16 cellular contexts compared by ENCODE assay signal in genomic region chr12:4147051-4147481, GRCh38.
DNase-seq lines count a peak whose midpoint lies in the region; ATAC-seq and TF ChIP-seq lines count a peak whose summit lies in the region.
"Had no signal": no experiment of that assay in that cellular context is flagged by ENCODE, and none has a peak within 500 bp of the region (broad histone marks: within the 10 kb centered on the region; RNA-seq: fewer than 3 reads in every experiment).

No MANE protein-coding gene starts in this region.

- H3K4me3 Mint-ChIP-seq in CD4-positive, alpha-beta memory T cell, result peak overlapping the region in 1 of 8 donors; percentile 66
- no peak overlapping the region for H3K4me3 Mint-ChIP-seq in WTC11

- no peak for TF ChIP-seq CTCF in WTC11 (IDR thresholded peaks at IDR 0.05)
- no peak for TF ChIP-seq CTCF in esophagus muscularis mucosa (IDR thresholded peaks at IDR 0.05)

- WGBS in esophagus muscularis mucosa, result 70% methylated on average over 7 of the region's 7 CpGs

- intact Hi-C loops in CD4-positive, alpha-beta memory T cell (cut with micrococcal nuclease), result no loop called here
- intact Hi-C loops in esophagus muscularis mucosa (cut with DNase I), result no loop called here

- H3K27me3 Mint-ChIP-seq in CD4-positive, alpha-beta memory T cell, result no peaks in the 10 kb centered on the region
- peaks cover 29% of the 10 kb centered on the region for H3K27me3 Mint-ChIP-seq in WTC11 (ENCODE audit: low read depth)

- peak overlapping the region; percentile 22 to 85 (median 65); a peak in 20 of 22 replicates for H3K4me2 ChIP-seq in BLaER1 treated with 17β-estradiol and CSF1 and Interleukin-3, amounts not matched to agents 10 nM and 100 nM

- no peak for TF ChIP-seq POLR2A in esophagus muscularis mucosa (IDR thresholded peaks at IDR 0.05; ENCODE audit: low read depth)

- no peak for DNase-seq in CD4-positive, alpha-beta memory T cell
- no peak for DNase-seq in WTC11 (ENCODE audit: low spot score)
- peak; percentile 91 for DNase-seq in esophagus muscularis mucosa (ENCODE audit: extremely low spot score)
- DNase-seq in amniotic stem cell (lab: John Stamatoyannopoulos, UW), result no peak
- DNase-seq in HEK293T (ENCODE audit: extremely low spot score), result no peak
- DNase-seq: aorta, DND-41, glutamatergic neuron, NCI-H2081 treated with DMSO at 0.1 percent for 48 hours, NCI-H748 treated with DMSO at 0.1 percent for 48 hours, nucleus accumbens, uterus had no signal

- peaks cover 0 to 5% of the 10 kb centered on the region in 2 donors for H3K36me3 Mint-ChIP-seq in CD4-positive, alpha-beta memory T cell
- H3K36me3 Mint-ChIP-seq in WTC11, result peaks cover 11% of the 10 kb centered on the region

- no peaks in the 10 kb centered on the region for H4K20me1 ChIP-seq in BLaER1 treated with 17β-estradiol and CSF1 and Interleukin-3, amounts not matched to agents 10 nM and 100 nM

- CTCF ChIA-PET in CD4-positive, alpha-beta memory T cell (lab: Charles Lee; ENCODE audit: partially characterized antibody), result interaction anchor here (0.5 to 9.3 kb wide), 6 partner anchors 17 to 1988 kb away, joined by 3 to 111 read pairs (median 4); partner anchors contain the start of gene CCND2
- CTCF ChIA-PET in WTC11 (lab: Charles Lee) (interaction anchor here (1.1 to 1.8 kb wide), 3 partner anchors 31 to 130 kb away, joined by 3 to 5 read pairs (median 4); no protein-coding TSS in a partner anchor), HEK293T (lab: Yijun Ruan, JAX) (no interaction called here)

- no peak for TF ChIP-seq EP300 in esophagus muscularis mucosa (IDR thresholded peaks at IDR 0.05)

- peaks cover 37 to 52% (median 44%) of the 10 kb centered on the region in 10 experiments for H3K4me1 ChIP-seq in BLaER1 treated with 17β-estradiol and CSF1 and Interleukin-3, amounts not matched to agents 10 nM and 100 nM
- H3K4me1 ChIP-seq in CD4-positive, alpha-beta memory T cell (ENCODE audit: insufficient read depth, low read length), result peaks cover 63% of the 10 kb centered on the region
- no peaks in the 10 kb centered on the region for H3K4me1 ChIP-seq in esophagus muscularis mucosa
- H3K4me1 ChIP-seq: uterus had no signal

- no peaks in the 10 kb centered on the region for H3K36me3 ChIP-seq in BLaER1 treated with 17β-estradiol and CSF1 and Interleukin-3, amounts not matched to agents 10 nM and 100 nM
- no peaks in the 10 kb centered on the region for H3K36me3 ChIP-seq in CD4-positive, alpha-beta memory T cell (ENCODE audit: insufficient read depth, low read length)
- no peaks in the 10 kb centered on the region for H3K36me3 ChIP-seq in esophagus muscularis mucosa
- H3K36me3 ChIP-seq: colonic mucosa, uterus had no signal

- ATAC-seq in WTC11 (peak; percentile 18; the same call in 1 of the 2 replicates), GM19397 (IDR thresholded peaks at IDR 0.05; ENCODE audit: unreplicated experiment) (no peak)
- ATAC-seq: Right ventricle myocardium inferior had no signal

- H3K27me3 ChIP-seq in BLaER1 treated with 17β-estradiol and CSF1 and Interleukin-3, amounts not matched to agents 10 nM and 100 nM, result no peaks in the 10 kb centered on the region
- H3K27me3 ChIP-seq in CD4-positive, alpha-beta memory T cell (ENCODE audit: insufficient read depth, low read length), result no peaks in the 10 kb centered on the region
- H3K27me3 ChIP-seq in esophagus muscularis mucosa, result peaks cover 0 to 20% (median 2%) of the 10 kb centered on the region in 4 donors
- H3K27me3 ChIP-seq: colonic mucosa, uterus had no signal

- no peak overlapping the region for H3K27ac ChIP-seq in BLaER1 treated with 17β-estradiol and CSF1 and Interleukin-3, amounts not matched to agents 10 nM and 100 nM
- H3K27ac ChIP-seq in CD4-positive, alpha-beta memory T cell (ENCODE audit: low read depth, low read length), result no peak overlapping the region
- no peak overlapping the region for H3K27ac ChIP-seq in esophagus muscularis mucosa (replicated peaks in 1 of 4)
- H3K27ac ChIP-seq: colonic mucosa, uterus had no signal

- H3K9me3 ChIP-seq in BLaER1 treated with 17β-estradiol and CSF1 and Interleukin-3, amounts not matched to agents 10 nM and 100 nM (replicated peaks in 1 of 11), result peaks cover 0 to 15% (median 7%) of the 10 kb centered on the region in 11 experiments; a peak in 11 of 22 replicates
- no peaks in the 10 kb centered on the region for H3K9me3 ChIP-seq in CD4-positive, alpha-beta memory T cell (ENCODE audit: control insufficient read depth in 1 of 2, low read length in 2 of 2)
- no peaks in the 10 kb centered on the region for H3K9me3 ChIP-seq in esophagus muscularis mucosa
- H3K9me3 ChIP-seq: colonic mucosa, uterus had no signal

- H3K9me3 Mint-ChIP-seq in CD4-positive, alpha-beta memory T cell, result peaks cover 0 to 2% (median 0%) of the 10 kb centered on the region in 8 donors
- peaks cover 19% of the 10 kb centered on the region for H3K9me3 Mint-ChIP-seq in WTC11

- H3K27ac Mint-ChIP-seq in CD4-positive, alpha-beta memory T cell, result peak overlapping the region in 6 of 7 donors; percentile 10 to 97 (median 76)
- H3K27ac Mint-ChIP-seq in WTC11, result peak overlapping the region; percentile 29

- POLR2A ChIA-PET in CD4-positive, alpha-beta memory T cell (lab: Charles Lee; ENCODE audit: partially characterized antibody), result interaction anchor here (1.4 to 10.6 kb wide), 3 partner anchors 8 to 127 kb away, joined by 5 to 253 read pairs (median 17); partner anchors contain the start of gene CCND2
- POLR2A ChIA-PET in WTC11 (lab: Charles Lee), result interaction anchor here (1.1 kb wide), 1 partner anchor 122 kb away, joined by 3 read pairs; no protein-coding TSS in a partner anchor
- POLR2A ChIA-PET in HEK293T (lab: Yijun Ruan, JAX), result interaction anchor here (0.6 kb wide), 1 partner anchor 129 kb away, joined by 3 read pairs; no protein-coding TSS in a partner anchor

- H3K4me1 Mint-ChIP-seq in CD4-positive, alpha-beta memory T cell, result peaks cover 53 to 87% (median 66%) of the 10 kb centered on the region in 4 donors
- H3K4me1 Mint-ChIP-seq in WTC11, result peaks cover 44% of the 10 kb centered on the region

- no peak overlapping the region for H3K4me3 ChIP-seq in BLaER1 treated with 17β-estradiol and CSF1 and Interleukin-3, amounts not matched to agents 10 nM and 100 nM
- H3K4me3 ChIP-seq in CD4-positive, alpha-beta memory T cell (ENCODE audit: low read length in 2 of 2), result no peak overlapping the region
- H3K4me3 ChIP-seq in esophagus muscularis mucosa, result no peak overlapping the region
- H3K4me3 ChIP-seq: colonic mucosa, uterus had no signal

- H3K9ac ChIP-seq in BLaER1 treated with 17β-estradiol and CSF1 and Interleukin-3, amounts not matched to agents 10 nM and 100 nM, result no peak overlapping the region

TF ChIP-seq in WTC11, 78 proteins besides CTCF, POLR2A, EP300 and RAD21:
- TF ChIP-seq ETV6 (CRISPR knock-in tag; IDR thresholded peaks at IDR 0.05) (peak; percentile 77; the same call in 1 of the 2 replicates), ZNF121 (CRISPR knock-in tag; IDR thresholded peaks at IDR 0.05) (no peak)
TF ChIP-seq in WTC11: peak in this region for 1.

TF ChIP-seq in HEK293T, 16 proteins besides CTCF, POLR2A, EP300 and RAD21:
- TF ChIP-seq LEF1 (IDR thresholded peaks at IDR 0.05; ENCODE audit: borderline replicate concordance) (no peak), PKNOX1 (IDR thresholded peaks at IDR 0.05) (no peak)
